41 cellular contexts compared by ENCODE assay signal in the genomic region with DNA sequence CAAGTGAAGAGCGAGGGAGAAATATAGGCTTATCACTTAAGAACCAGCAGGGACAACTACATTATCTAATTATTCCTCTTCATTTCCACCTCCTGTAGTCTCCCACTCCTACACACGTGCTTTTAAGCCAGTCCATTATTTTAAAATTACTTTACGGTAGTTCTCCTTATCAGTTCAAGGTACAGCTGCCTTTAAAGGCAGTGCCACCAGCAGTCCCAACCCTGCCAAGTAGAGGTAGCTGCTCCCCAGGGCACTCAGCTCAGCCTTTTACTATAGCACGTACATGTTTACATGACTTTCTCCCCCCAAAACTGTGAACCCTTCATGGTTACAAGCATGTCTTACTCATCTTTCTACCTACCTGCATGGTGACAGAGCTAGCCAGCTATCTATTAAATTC.
"Had no signal": no experiment of that assay in that cellular context is flagged by ENCODE, and none has a peak within 500 bp of the region (broad histone marks: within the 10 kb centered on the region; RNA-seq: fewer than 3 reads in every experiment).

No MANE protein-coding gene starts in this region.

- H3K27ac ChIP-seq: brain microvascular endothelial cell, Peyer's patch, SJSA1, VCaP had no signal

- H3K9me3 ChIP-seq: MG63, Peyer's patch, SJSA1 had no signal

- H3K4me3 ChIP-seq: MG63, Peyer's patch, SJSA1 had no signal

- H3K4me3 Mint-ChIP-seq: activated B cell treated with CpG ODN at 0.5 μM for 24 hours; activated CD4-positive, alpha-beta memory T cell treated with anti-CD3 and anti-CD28 coated beads for 36 hours; activated naive CD4-positive, alpha-beta T cell treated with anti-CD3 and anti-CD28 coated beads for 36 hours; activated T-cell treated with anti-CD3 and anti-CD28 coated beads, Interleukin-2, amount 50 U/mL, for 4 hours; activated T-helper 1 cell treated with anti-CD3 and anti-CD28 coated beads, Interleukin-12 subunit alpha, Interleukin-12 subunit beta, Interleukin-2, Interleukin-4 antibody, amounts not matched to agents 30 ng/mL and 10 ng/mL and 1 ng/mL, durations not matched to agents 14 hours and 24 hours and 36 hours; central memory CD8-positive, alpha-beta T cell; IgD-negative memory B cell had no signal

- H3K36me3 Mint-ChIP-seq: activated CD4-positive, alpha-beta memory T cell treated with anti-CD3 and anti-CD28 coated beads for 36 hours; activated naive CD4-positive, alpha-beta T cell treated with anti-CD3 and anti-CD28 coated beads, Interleukin-2, amount 50 U/mL, for 72 hours; IgD-negative memory B cell had no signal

- H3K9me3 Mint-ChIP-seq: activated B cell treated with CpG ODN at 0.5 μM for 24 hours; activated CD4-positive, alpha-beta memory T cell treated with anti-CD3 and anti-CD28 coated beads for 36 hours; activated naive CD4-positive, alpha-beta T cell treated with anti-CD3 and anti-CD28 coated beads for 36 hours; activated naive CD4-positive, alpha-beta T cell treated with anti-CD3 and anti-CD28 coated beads, Interleukin-2, amount 50 U/mL, for 72 hours; activated T-cell treated with anti-CD3 and anti-CD28 coated beads, Interleukin-2, amount 50 U/mL, for 4 hours; activated T-helper 1 cell treated with anti-CD3 and anti-CD28 coated beads, Interleukin-12 subunit alpha, Interleukin-12 subunit beta, Interleukin-2, Interleukin-4 antibody, amounts not matched to agents 30 ng/mL and 10 ng/mL and 1 ng/mL, durations not matched to agents 14 hours and 24 hours and 36 hours; central memory CD8-positive, alpha-beta T cell had no signal

- H3K4me1 ChIP-seq: Peyer's patch, SJSA1 had no signal

- H3K36me3 ChIP-seq: brain microvascular endothelial cell, MG63, Peyer's patch, SJSA1 had no signal

- H3K27me3 Mint-ChIP-seq: activated CD4-positive, alpha-beta memory T cell treated with anti-CD3 and anti-CD28 coated beads for 36 hours; central memory CD8-positive, alpha-beta T cell had no signal

- H3K27me3 ChIP-seq: brain microvascular endothelial cell, MG63, Peyer's patch, SJSA1 had no signal

- DNase-seq: activated B cell treated with CpG ODN at 0.5 μM for 24 hours; activated CD4-positive, alpha-beta memory T cell treated with anti-CD3 and anti-CD28 coated beads for 36 hours; activated CD4-positive, alpha-beta T cell treated with anti-CD3 and anti-CD28 coated beads for 4 hours; activated CD4-positive, alpha-beta T cell treated with anti-CD3 and anti-CD28 coated beads, Interleukin-2, amount 50 U/mL, for 1 hour; activated CD4-positive, CD25-positive, alpha-beta regulatory T cell treated with anti-CD3 and anti-CD28 coated beads, Interleukin-2, amount 50 U/mL, for 72 hours; activated CD8-positive, alpha-beta memory T cell treated with anti-CD3 and anti-CD28 coated beads, Interleukin-2, amount 50 U/mL, for 4 hours; activated gamma-delta T cell treated with Interleukin-2 at 50 U/mL for 16 hours; activated naive CD4-positive, alpha-beta T cell treated with anti-CD3 and anti-CD28 coated beads for 36 hours; activated T-cell treated with anti-CD3 and anti-CD28 coated beads for 4 hours; activated T-cell treated with anti-CD3 and anti-CD28 coated beads, Interleukin-2, amount 50 U/mL, for 4 hours; amniotic stem cell; aorta; brain microvascular endothelial cell; Karpas-422; KBM-7; MG63; NCI-H1048; NCI-H1105 treated with DMSO at 0.1 percent for 48 hours; NCI-H1436 treated with DMSO at 0.1 percent for 48 hours; NCI-H187; NCI-H2029 treated with DMSO at 0.1 percent for 48 hours; NCI-H2107; NCI-H2171; NCI-H226; NCI-H446 treated with DMSO at 0.1 percent for 48 hours; NCI-H524; NCI-H69; Peyer's patch; RPMI8226; SHP77 treated with DMSO at 0.1 percent for 48 hours; SW 1271; T-helper 1 cell; T-helper 2 cell; T-helper 9 cell had no signal

- ATAC-seq: activated naive CD4-positive, alpha-beta T cell treated with anti-CD3 and anti-CD28 coated beads, Interleukin-2, amount 50 U/mL, for 72 hours; activated T-cell treated with anti-CD3 and anti-CD28 coated beads, Interleukin-2, amount 50 U/mL, for 4 hours; SK-N-SH treated with all-trans-retinoic acid at 6 μM for 48 hours had no signal

- H3K27ac Mint-ChIP-seq: activated B cell treated with CpG ODN at 0.5 μM for 24 hours; activated CD4-positive, alpha-beta memory T cell treated with anti-CD3 and anti-CD28 coated beads for 36 hours; activated naive CD4-positive, alpha-beta T cell treated with anti-CD3 and anti-CD28 coated beads for 36 hours; activated naive CD4-positive, alpha-beta T cell treated with anti-CD3 and anti-CD28 coated beads, Interleukin-2, amount 50 U/mL, for 72 hours; activated T-helper 1 cell treated with anti-CD3 and anti-CD28 coated beads, Interleukin-12 subunit alpha, Interleukin-12 subunit beta, Interleukin-2, Interleukin-4 antibody, amounts not matched to agents 30 ng/mL and 10 ng/mL and 1 ng/mL, durations not matched to agents 14 hours and 24 hours and 36 hours; IgD-negative memory B cell had no signal

- H3K4me1 Mint-ChIP-seq: activated B cell treated with CpG ODN at 0.5 μM for 24 hours; central memory CD8-positive, alpha-beta T cell; IgD-negative memory B cell had no signal
